20 cellular contexts compared by ENCODE assay signal in genomic region chr2:202877699-202878098, GRCh38. TPM values are rescaled to one million over a fixed set of nuclear protein-coding genes. Genes with fewer than 3 reads are reported as not detected.
A peak's percentile ranks its signal among the peaks of the same experiment; 100 is the strongest.
DNase-seq lines count a peak whose midpoint lies in the region; ATAC-seq, FAIRE-seq and TF ChIP-seq lines count a peak whose summit lies in the region.
"Had no signal": no experiment of that assay in that cellular context is flagged by ENCODE, and none has a peak within 500 bp of the region (broad histone marks: within the 10 kb centered on the region; RNA-seq: fewer than 3 reads in every experiment).

No MANE protein-coding gene starts in this region.

- TF ChIP-seq RAD21 in HepG2 (CRISPR knock-in tag; IDR thresholded peaks at IDR 0.05) (no peak), K562 (CRISPR knock-in tag; conservative IDR thresholded peaks at IDR 0.05 in 1 of 2, IDR thresholded peaks at IDR 0.05 in 1 of 2) (no peak)

- no peak overlapping the region for H3K9ac ChIP-seq in HepG2 (ENCODE audit: insufficient read depth, low read depth, low read length)
- no peak overlapping the region for H3K9ac ChIP-seq in K562 (ENCODE audit: insufficient read depth in 1 of 2, low read depth in 2 of 2, low read length in 2 of 2)
- H3K9ac ChIP-seq in keratinocyte (ENCODE audit: control insufficient read depth, extremely low read depth, insufficient read depth, low read length) = no peak overlapping the region
- H3K9ac ChIP-seq: BLaER1 treated with 17β-estradiol and CSF1 and Interleukin-3, amounts not matched to agents 10 nM and 100 nM had no signal

- no peaks in the 10 kb centered on the region for H3K9me3 ChIP-seq in HepG2 (ENCODE audit: low read length)
- H3K9me3 ChIP-seq in right lobe of liver = no peaks in the 10 kb centered on the region
- H3K9me3 ChIP-seq in K562 (replicated peaks; ENCODE audit: control insufficient read depth, insufficient read depth, low read depth, low read length) = no peaks in the 10 kb centered on the region
- no peaks in the 10 kb centered on the region for H3K9me3 ChIP-seq in keratinocyte (ENCODE audit: control insufficient read depth, low read depth, low read length)
- H3K9me3 ChIP-seq: A549; BLaER1 treated with 17β-estradiol and CSF1 and Interleukin-3, amounts not matched to agents 10 nM and 100 nM; Caco-2 had no signal

- H3K4me1 ChIP-seq in HepG2 (ENCODE audit: insufficient read depth, low read length) (peaks cover 10% of the 10 kb centered on the region), right lobe of liver (no peaks in the 10 kb centered on the region), K562 (replicated peaks in 1 of 2; ENCODE audit: control insufficient read depth in 2 of 2, insufficient read depth in 2 of 2, low read length in 2 of 2) (no peaks in the 10 kb centered on the region), keratinocyte (ENCODE audit: control insufficient read depth, extremely low read depth, insufficient read depth, low read length) (no peaks in the 10 kb centered on the region)
- H3K4me1 ChIP-seq: A549; BLaER1 treated with 17β-estradiol and CSF1 and Interleukin-3, amounts not matched to agents 10 nM and 100 nM; Caco-2 had no signal

- 88% methylated on average over 2 of the region's 2 CpGs for WGBS in HepG2 (ENCODE audit: low lambda C conversion rate)
- WGBS in right lobe of liver (ENCODE audit: insufficient coverage, low coverage, low lambda C conversion rate, missing lambda C conversion rate) = 100% methylated on average over 2 of the region's 2 CpGs
- 85% methylated on average over 2 of the region's 2 CpGs for WGBS in K562 (ENCODE audit: insufficient coverage, low coverage, missing lambda C conversion rate)

- DNase-seq in HepG2 (ENCODE audit: low spot score) (no peak), right lobe of liver (no peak), K562 (ENCODE audit: extremely low read depth in 1 of 4, low spot score in 3 of 4) (no peak), keratinocyte (ENCODE audit: low read depth, low spot score) (no peak), HUDEP-2 (lab: John Stamatoyannopoulos, UW; ENCODE audit: unreplicated experiment in 76 of 76) (no peak)
- no peak for DNase-seq in activated effector memory CD4-positive, alpha-beta T cell treated with anti-CD3 and anti-CD28 coated beads, Interleukin-2, amount 50 U/mL, for 16 hours
- DNase-seq: AML-193; Caco-2; Calu3; CD4-positive, alpha-beta T cell; CD8-positive, alpha-beta T cell; DMS79 treated with DMSO at 0.1 percent for 48 hours; GF-D8 had no signal

- dilution Hi-C loops in keratinocyte (cut with MboI; ENCODE audit: extremely low pct_ligation_motif_present, low sequenced_read_pairs) = no loop called here

- no peaks in the 10 kb centered on the region for H3K9me1 ChIP-seq in K562 (ENCODE audit: control insufficient read depth, insufficient read depth, low read length)
- H3K9me1 ChIP-seq in keratinocyte (ENCODE audit: control insufficient read depth, extremely low read depth, insufficient read depth, low read length) = peaks cover 2% of the 10 kb centered on the region

- H3K36me3 ChIP-seq in HepG2 (replicated peaks in 1 of 2; ENCODE audit: control insufficient read depth in 1 of 2, insufficient read depth in 2 of 2, low read length in 2 of 2) = peaks cover 5 to 29% of the 10 kb centered on the region in 2 experiments
- peaks cover 0 to 21% (median 0%) of the 10 kb centered on the region in 4 donors for H3K36me3 ChIP-seq in right lobe of liver
- peaks cover 33% of the 10 kb centered on the region; the same call in 1 of the 3 replicates for H3K36me3 ChIP-seq in K562 (ENCODE audit: control insufficient read depth, insufficient read depth, low read length)
- H3K36me3 ChIP-seq in keratinocyte (ENCODE audit: control insufficient read depth in 2 of 2, extremely low read depth in 1 of 2, insufficient read depth in 2 of 2, low read length in 2 of 2) = peaks cover 0 to 2% of the 10 kb centered on the region in 2 experiments

- POLR2A ChIA-PET in HepG2 (lab: Yijun Ruan, JAX) (interaction anchor here (1.5 kb wide), 1 partner anchor 34 kb away, joined by 5 read pairs; the partner anchor contains the start of gene WDR12), K562 (lab: Yijun Ruan, JAX) (no interaction called here)

- H3K27ac ChIP-seq in HepG2 (ENCODE audit: extremely low read length, insufficient read depth, low read length) (no peak overlapping the region), right lobe of liver (no peak overlapping the region), K562 (ENCODE audit: extremely low read depth, low read depth, low read length) (no peak overlapping the region), keratinocyte (ENCODE audit: control insufficient read depth, insufficient read depth, low read length) (no peak overlapping the region)
- H3K27ac ChIP-seq: 22Rv1; A549; BLaER1 treated with 17β-estradiol and CSF1 and Interleukin-3, amounts not matched to agents 10 nM and 100 nM; C4-2B had no signal

- no peak for TF ChIP-seq POLR2A in HepG2 (IDR thresholded peaks at IDR 0.05; ENCODE audit: insufficient read depth in 1 of 2, low read depth in 2 of 2, low read length in 2 of 2)
- no peak for TF ChIP-seq POLR2A in right lobe of liver (IDR thresholded peaks at IDR 0.05)
- TF ChIP-seq POLR2A in K562 (conservative IDR thresholded peaks at IDR 0.05) = 0 out of 2 replicates have a peak, but pooled peaks have one; percentile 26

- H2AFZ ChIP-seq in HepG2 (ENCODE audit: low read length) = no peak overlapping the region
- no peak overlapping the region for H2AFZ ChIP-seq in K562 (ENCODE audit: low read depth, low read length)
- no peak overlapping the region for H2AFZ ChIP-seq in keratinocyte (ENCODE audit: control insufficient read depth, low read length)

- TF ChIP-seq EP300 in HepG2 (IDR thresholded peaks at IDR 0.05; ENCODE audit: low read depth in 2 of 2, low read length in 2 of 2) = no peak
- no peak for TF ChIP-seq EP300 in HepG2 (CRISPR knock-in tag; IDR thresholded peaks at IDR 0.05; ENCODE audit: borderline replicate concordance)
- no peak for TF ChIP-seq EP300 in K562 (IDR thresholded peaks at IDR 0.05; ENCODE audit: low read length)

- BruUV-seq in HepG2 (replicated peaks; lab: Mats Ljungman, UMichigan) (TSS peak; percentile 21), K562 (replicated peaks; lab: Mats Ljungman, UMichigan) (no TSS peak)

- H3K4me3 ChIP-seq in HepG2 (replicated peaks in 1 of 3; ENCODE audit: insufficient read depth in 1 of 3, low read depth in 2 of 3, low read length in 3 of 3) (no peak overlapping the region), right lobe of liver (no peak overlapping the region), K562 (no peak overlapping the region), keratinocyte (ENCODE audit: control insufficient read depth in 2 of 3, extremely low read depth in 1 of 3, insufficient read depth in 2 of 3, low read depth in 1 of 3, low read length in 3 of 3) (no peak overlapping the region)
- H3K4me3 ChIP-seq: A549; BLaER1 treated with 17β-estradiol and CSF1 and Interleukin-3, amounts not matched to agents 10 nM and 100 nM had no signal

- no peak for TF ChIP-seq CTCF in HepG2 (CRISPR knock-in tag; IDR thresholded peaks at IDR 0.05)
- no peak for TF ChIP-seq CTCF in right lobe of liver (IDR thresholded peaks at IDR 0.05)
- TF ChIP-seq CTCF in K562 (IDR thresholded peaks at IDR 0.05 in 2 of 3, conservative IDR thresholded peaks at IDR 0.05 in 1 of 3; ENCODE audit: insufficient read depth in 2 of 3, low read depth in 1 of 3, low read length in 3 of 3) = no peak
- no peak for TF ChIP-seq CTCF in keratinocyte (optimal IDR thresholded peaks at IDR 0.05 in 1 of 3, IDR thresholded peaks at IDR 0.05 in 1 of 3, conservative IDR thresholded peaks at IDR 0.05 in 1 of 3; ENCODE audit: extremely low read depth in 1 of 3, insufficient read depth in 2 of 3, low read length in 3 of 3)

- in situ Hi-C loops in HepG2 (cut with HindIII; ENCODE audit: extremely low pct_ligation_motif_present, low pct_unique_long_range_greater_than_20kb) (no loop called here), K562 (cut with MboI) (no loop called here)

- H3K79me2 ChIP-seq in HepG2 (ENCODE audit: insufficient read depth, low read length) = no peaks in the 10 kb centered on the region
- no peaks in the 10 kb centered on the region for H3K79me2 ChIP-seq in K562 (ENCODE audit: control insufficient read depth, insufficient read depth, low read length)
- H3K79me2 ChIP-seq in keratinocyte (ENCODE audit: control insufficient read depth, insufficient read depth, low read length) = no peaks in the 10 kb centered on the region

- no peak for FAIRE-seq in HepG2 (lab: Jason Lieb, UNC)
- no peak for FAIRE-seq in K562 (lab: Jason Lieb, UNC)
- FAIRE-seq in keratinocyte (lab: Jason Lieb, UNC) = peak; percentile 13
- FAIRE-seq: A549, D721Med, G401.6, GM19239 had no signal

- H3K27me3 ChIP-seq in HepG2 (ENCODE audit: control insufficient read depth in 1 of 2, insufficient read depth in 2 of 2, low read length in 2 of 2) (no peaks in the 10 kb centered on the region), right lobe of liver (no peaks in the 10 kb centered on the region), K562 (ENCODE audit: control insufficient read depth in 2 of 2, insufficient read depth in 2 of 2, low read length in 2 of 2) (no peaks in the 10 kb centered on the region), keratinocyte (ENCODE audit: control insufficient read depth, extremely low read depth, insufficient read depth, low read length) (no peaks in the 10 kb centered on the region)
- H3K27me3 ChIP-seq: BLaER1 treated with 17β-estradiol and CSF1 and Interleukin-3, amounts not matched to agents 10 nM and 100 nM had no signal

- intact Hi-C loops in HepG2 (cut with micrococcal nuclease; ENCODE audit: unreplicated experiment) (no loop called here), right lobe of liver (cut with DNase I) (no loop called here), K562 (cut with micrococcal nuclease) (no loop called here)

- no peaks in the 10 kb centered on the region for H4K20me1 ChIP-seq in HepG2 (ENCODE audit: insufficient read depth, low read length)
- H4K20me1 ChIP-seq in K562 (replicated peaks; ENCODE audit: control insufficient read depth, insufficient read depth, low read length) = no peaks in the 10 kb centered on the region
- no peaks in the 10 kb centered on the region for H4K20me1 ChIP-seq in keratinocyte (ENCODE audit: control insufficient read depth, extremely low read depth, insufficient read depth, low read length)
- H4K20me1 ChIP-seq: BLaER1 treated with 17β-estradiol and CSF1 and Interleukin-3, amounts not matched to agents 10 nM and 100 nM had no signal

- CTCF ChIA-PET in HepG2 (lab: Yijun Ruan, JAX; ENCODE audit: low intra/inter-chr PET ratio, low total read pairs) (no interaction called here), K562 (lab: Yijun Ruan, JAX; ENCODE audit: low intra/inter-chr PET ratio) (no interaction called here)

- no peak overlapping the region for H3K4me2 ChIP-seq in HepG2 (ENCODE audit: low read depth, low read length)
- H3K4me2 ChIP-seq in K562 (ENCODE audit: insufficient read depth, low read length) = no peak overlapping the region
- no peak overlapping the region for H3K4me2 ChIP-seq in keratinocyte (ENCODE audit: control insufficient read depth, extremely low read depth, insufficient read depth, low read depth, low read length)
- H3K4me2 ChIP-seq: A549; BLaER1 treated with 17β-estradiol and CSF1 and Interleukin-3, amounts not matched to agents 10 nM and 100 nM had no signal

- ATAC-seq in HepG2 (no peak), right lobe of liver (no peak), K562 (no peak; the same call in 2 of the 3 replicates)
- ATAC-seq: A549; CD8-positive, alpha-beta T cell had no signal

RNA-seq across cellular contexts. Expression of gene ICA1L, which starts 6.1 kb away (rescaled TPM):
- total RNA-seq in HepG2 (2016; rRNA removed; fragmentation: Illumina TruSeq; extraction: Trizol) (2.1 and 2.4 TPM in 2 replicates), right lobe of liver (under 1 TPM; 0.07 to 0.53 (median 0.15) TPM), K562 (2014; rRNA removed) (1.1 and 1.7 TPM in 2 replicates), K562 (2014; rRNA removed; fragmentation: Illumina TruSeq; extraction: Trizol) (1.3 and 1.8 TPM in 2 replicates), K562 (2015; rRNA removed; fragmentation: Illumina TruSeq; extraction: Trizol) (1.1 and 2.0 TPM in 2 replicates), K562 (2021) (0.74 and 1.4 TPM in 2 replicates)
- 1.8 and 3.4 TPM in 2 replicates for total RNA-seq in HepG2 (2016; cell fraction: cytosol; rRNA removed; fragmentation: Illumina TruSeq; extraction: Trizol; ENCODE audit: low read depth)
- total RNA-seq in HepG2 (2016; cell fraction: insoluble cytoplasmic fraction; rRNA removed; fragmentation: Illumina TruSeq; extraction: Trizol) = 2.0 and 2.4 TPM in 2 replicates
- 2.4 and 3.0 TPM in 2 replicates for total RNA-seq in HepG2 (2016; cell fraction: membrane; rRNA removed; fragmentation: Illumina TruSeq; extraction: Trizol)
- total RNA-seq in HepG2 (2016; cell fraction: nucleus; rRNA removed; fragmentation: Illumina TruSeq; extraction: Trizol) = 3.6 and 5.2 TPM in 2 replicates
- polyA plus RNA-seq in HepG2 (2011; rRNA removed) (1.5 and 2.0 TPM in 2 replicates), K562 (2011; rRNA removed) (1.2 and 1.6 TPM in 2 replicates), K562 (2014; fragmentation: Illumina TruSeq; extraction: Trizol) (1.1 TPM in 2 replicates), K562 (2014; fragmentation: Nextera tagmentation; extraction: Ambion mirVana) (under 1 TPM; 0.57 to 0.62 TPM), K562 (2014; rRNA removed) (0.86 and 1.7 TPM in 2 replicates), keratinocyte (1.1 to 2.2 TPM (median 1.8 TPM) in 3 replicates)
- polyA plus RNA-seq in HepG2 (2011; cell fraction: cytosol; rRNA removed) = 0.47 and 0.77 TPM in 2 replicates
- 1.6 and 2.1 TPM in 2 replicates for polyA plus RNA-seq in HepG2 (2011; cell fraction: nucleus; rRNA removed)
- polyA plus RNA-seq in HepG2 (2012) = 0.85 and 1.6 TPM in 2 replicates
- 0.46 and 0.53 TPM in 2 replicates for polyA plus RNA-seq in HepG2 (2016; cell fraction: cytosol; fragmentation: Illumina TruSeq; extraction: Trizol; ENCODE audit: low read depth)
- 1.6 and 2.1 TPM in 2 replicates for polyA plus RNA-seq in HepG2 (2016; cell fraction: insoluble cytoplasmic fraction; fragmentation: Illumina TruSeq; extraction: Trizol; ENCODE audit: low read depth)
- 0.85 and 1.3 TPM in 2 replicates for polyA plus RNA-seq in HepG2 (2016; cell fraction: membrane; fragmentation: Illumina TruSeq; extraction: Trizol; ENCODE audit: low read depth)
- 4.9 and 5.1 TPM in 2 replicates for polyA plus RNA-seq in HepG2 (2016; cell fraction: nucleus; fragmentation: Illumina TruSeq; extraction: Trizol; ENCODE audit: insufficient read depth, low read depth)
- polyA minus RNA-seq in HepG2 (2011; rRNA and poly(A)+ RNA removed; ENCODE audit: low replicate concordance) = 0.40 and 0.56 TPM in 2 replicates
- 1.4 and 3.0 TPM in 2 replicates for polyA minus RNA-seq in HepG2 (2011; cell fraction: cytosol; rRNA and poly(A)+ RNA removed)
- polyA minus RNA-seq in HepG2 (2011; cell fraction: nucleus; rRNA and poly(A)+ RNA removed) = 6.4 and 7.5 TPM in 2 replicates
- 2.6 and 7.1 TPM in 2 replicates for total RNA-seq in K562 (2011; cell fraction: chromatin; rRNA removed; ENCODE audit: low replicate concordance)
- 1.3 and 2.2 TPM in 2 replicates for total RNA-seq in K562 (2011; cell fraction: nucleolus; rRNA removed)
- 3.2 and 6.0 TPM in 2 replicates for total RNA-seq in K562 (2011; cell fraction: nucleoplasm; rRNA removed)
- polyA plus RNA-seq in K562 (2011; cell fraction: cytosol; rRNA removed) = 0.33 and 0.50 TPM in 2 replicates
- polyA plus RNA-seq in K562 (2011; cell fraction: nucleus; rRNA removed) = 1.2 TPM in 2 replicates
- polyA plus RNA-seq in K562 (2012) = 0.92 and 0.96 TPM in 2 replicates
- 1.6 and 2.1 TPM in 2 replicates for polyA minus RNA-seq in K562 (2011; rRNA and poly(A)+ RNA removed)
- polyA minus RNA-seq in K562 (2011; cell fraction: cytosol; rRNA and poly(A)+ RNA removed) = 1.4 and 1.8 TPM in 2 replicates
- polyA minus RNA-seq in K562 (2011; cell fraction: nucleus; rRNA and poly(A)+ RNA removed) = 1.8 and 2.4 TPM in 2 replicates
- polyA plus RNA-seq in keratinocyte (2011; ENCODE audit: low read depth) = 1.7 TPM
- polyA plus RNA-seq in keratinocyte (2011; cell fraction: cytosol; rRNA removed) = 0.57 and 1.5 TPM in 2 replicates
- 5.0 and 5.3 TPM in 2 replicates for polyA plus RNA-seq in keratinocyte (2011; cell fraction: nucleus; rRNA removed)
- 0.79 and 1.0 TPM in 2 replicates for polyA plus RNA-seq in keratinocyte (2012; ENCODE audit: low replicate concordance)
- polyA minus RNA-seq in keratinocyte = 1.5 to 1.7 TPM in 2 of 3 replicates, not detected in the other
- 0.77 TPM for polyA minus RNA-seq in keratinocyte (2011; cell fraction: cytosol; rRNA and poly(A)+ RNA removed)
- 2.7 and 3.2 TPM in 2 replicates for polyA minus RNA-seq in keratinocyte (2011; cell fraction: nucleus; rRNA and poly(A)+ RNA removed)

RNA-seq across cellular contexts. Expression of gene WDR12, which starts 33.8 kb away (rescaled TPM):
- 216 and 330 TPM in 2 replicates for total RNA-seq in HepG2 (2016; rRNA removed; fragmentation: Illumina TruSeq; extraction: Trizol)
- total RNA-seq in HepG2 (2016; cell fraction: cytosol; rRNA removed; fragmentation: Illumina TruSeq; extraction: Trizol; ENCODE audit: low read depth) = 27.5 and 31.5 TPM in 2 replicates
- total RNA-seq in HepG2 (2016; cell fraction: insoluble cytoplasmic fraction; rRNA removed; fragmentation: Illumina TruSeq; extraction: Trizol) = 213 and 333 TPM in 2 replicates
- total RNA-seq in HepG2 (2016; cell fraction: membrane; rRNA removed; fragmentation: Illumina TruSeq; extraction: Trizol) = 55.3 and 59.8 TPM in 2 replicates
- total RNA-seq in HepG2 (2016; cell fraction: nucleus; rRNA removed; fragmentation: Illumina TruSeq; extraction: Trizol) = 103 and 110 TPM in 2 replicates
- 60.5 and 94.4 TPM in 2 replicates for polyA plus RNA-seq in HepG2 (2011; rRNA removed)
- polyA plus RNA-seq in HepG2 (2011; cell fraction: cytosol; rRNA removed) = 19.0 and 23.4 TPM in 2 replicates
- 17.4 and 19.0 TPM in 2 replicates for polyA plus RNA-seq in HepG2 (2011; cell fraction: nucleus; rRNA removed)
- polyA plus RNA-seq in HepG2 (2012) = 101 and 137 TPM in 2 replicates
- 15.2 and 19.1 TPM in 2 replicates for polyA plus RNA-seq in HepG2 (2016; cell fraction: cytosol; fragmentation: Illumina TruSeq; extraction: Trizol; ENCODE audit: low read depth)
- polyA plus RNA-seq in HepG2 (2016; cell fraction: insoluble cytoplasmic fraction; fragmentation: Illumina TruSeq; extraction: Trizol; ENCODE audit: low read depth) = 290 and 293 TPM in 2 replicates
- 42.4 and 46.7 TPM in 2 replicates for polyA plus RNA-seq in HepG2 (2016; cell fraction: membrane; fragmentation: Illumina TruSeq; extraction: Trizol; ENCODE audit: low read depth)
- 180 and 190 TPM in 2 replicates for polyA plus RNA-seq in HepG2 (2016; cell fraction: nucleus; fragmentation: Illumina TruSeq; extraction: Trizol; ENCODE audit: insufficient read depth, low read depth)
- 14.9 and 21.8 TPM in 2 replicates for polyA minus RNA-seq in HepG2 (2011; rRNA and poly(A)+ RNA removed; ENCODE audit: low replicate concordance)
- 48.1 and 67.0 TPM in 2 replicates for polyA minus RNA-seq in HepG2 (2011; cell fraction: cytosol; rRNA and poly(A)+ RNA removed)
- polyA minus RNA-seq in HepG2 (2011; cell fraction: nucleus; rRNA and poly(A)+ RNA removed) = 60.8 and 73.0 TPM in 2 replicates
- 10 to 100 TPM; 14.2 to 27.0 (median 19.8) TPM for total RNA-seq in right lobe of liver
- total RNA-seq in K562 (2011; cell fraction: chromatin; rRNA removed; ENCODE audit: low replicate concordance) = 43.1 and 137 TPM in 2 replicates
- total RNA-seq in K562 (2011; cell fraction: nucleolus; rRNA removed) = 16.8 and 23.7 TPM in 2 replicates
- 30.9 and 37.9 TPM in 2 replicates for total RNA-seq in K562 (2011; cell fraction: nucleoplasm; rRNA removed)
- 109 and 119 TPM in 2 replicates for total RNA-seq in K562 (2014; rRNA removed)
- total RNA-seq in K562 (2014; rRNA removed; fragmentation: Illumina TruSeq; extraction: Trizol) = 141 and 154 TPM in 2 replicates
- total RNA-seq in K562 (2015; rRNA removed; fragmentation: Illumina TruSeq; extraction: Trizol) = 121 and 128 TPM in 2 replicates
- 180 and 194 TPM in 2 replicates for total RNA-seq in K562 (2021)
- 188 and 278 TPM in 2 replicates for polyA plus RNA-seq in K562 (2011; rRNA removed)
- polyA plus RNA-seq in K562 (2011; cell fraction: cytosol; rRNA removed) = 19.4 and 25.7 TPM in 2 replicates
- 31.5 and 53.5 TPM in 2 replicates for polyA plus RNA-seq in K562 (2011; cell fraction: nucleus; rRNA removed)
- polyA plus RNA-seq in K562 (2012) = 74.3 and 131 TPM in 2 replicates
- polyA plus RNA-seq in K562 (2014; fragmentation: Illumina TruSeq; extraction: Trizol) = 137 and 147 TPM in 2 replicates
- polyA plus RNA-seq in K562 (2014; fragmentation: Nextera tagmentation; extraction: Ambion mirVana) = 100 to 1,000 TPM; 498 to 554 TPM
- 171 and 174 TPM in 2 replicates for polyA plus RNA-seq in K562 (2014; rRNA removed)
- 102 and 108 TPM in 2 replicates for polyA minus RNA-seq in K562 (2011; rRNA and poly(A)+ RNA removed)
- 54.1 and 101 TPM in 2 replicates for polyA minus RNA-seq in K562 (2011; cell fraction: cytosol; rRNA and poly(A)+ RNA removed)
- polyA minus RNA-seq in K562 (2011; cell fraction: nucleus; rRNA and poly(A)+ RNA removed) = 18.3 and 34.1 TPM in 2 replicates
- polyA plus RNA-seq in keratinocyte = 38.7 to 109 TPM (median 51.4 TPM) in 3 replicates
- 107 TPM for polyA plus RNA-seq in keratinocyte (2011; ENCODE audit: low read depth)
- polyA plus RNA-seq in keratinocyte (2011; cell fraction: cytosol; rRNA removed) = 24.5 and 32.2 TPM in 2 replicates
- polyA plus RNA-seq in keratinocyte (2011; cell fraction: nucleus; rRNA removed) = 35.2 and 57.3 TPM in 2 replicates
- 44.8 and 57.3 TPM in 2 replicates for polyA plus RNA-seq in keratinocyte (2012; ENCODE audit: low replicate concordance)
- 9.9 to 32.3 TPM (median 25.3 TPM) in 3 replicates for polyA minus RNA-seq in keratinocyte
- polyA minus RNA-seq in keratinocyte (2011; cell fraction: cytosol; rRNA and poly(A)+ RNA removed) = 16.9 TPM
- 12.8 and 26.4 TPM in 2 replicates for polyA minus RNA-seq in keratinocyte (2011; cell fraction: nucleus; rRNA and poly(A)+ RNA removed)

RNA-seq across cellular contexts. Expression of gene CARF, which starts 34.4 kb away (rescaled TPM):
- total RNA-seq in HepG2 (2016; rRNA removed; fragmentation: Illumina TruSeq; extraction: Trizol) (3.0 and 3.7 TPM in 2 replicates), right lobe of liver (1 to 10 TPM; 3.0 to 6.9 (median 4.3) TPM), K562 (2014; rRNA removed) (0.45 TPM in 2 replicates), K562 (2014; rRNA removed; fragmentation: Illumina TruSeq; extraction: Trizol) (2.0 and 2.3 TPM in 2 replicates), K562 (2015; rRNA removed; fragmentation: Illumina TruSeq; extraction: Trizol) (1.8 TPM in 2 replicates), K562 (2021) (0.95 and 1.2 TPM in 2 replicates)
- 5.1 and 6.0 TPM in 2 replicates for total RNA-seq in HepG2 (2016; cell fraction: cytosol; rRNA removed; fragmentation: Illumina TruSeq; extraction: Trizol; ENCODE audit: low read depth)
- 3.2 TPM in 2 replicates for total RNA-seq in HepG2 (2016; cell fraction: insoluble cytoplasmic fraction; rRNA removed; fragmentation: Illumina TruSeq; extraction: Trizol)
- 4.4 and 5.5 TPM in 2 replicates for total RNA-seq in HepG2 (2016; cell fraction: membrane; rRNA removed; fragmentation: Illumina TruSeq; extraction: Trizol)
- 4.1 and 7.1 TPM in 2 replicates for total RNA-seq in HepG2 (2016; cell fraction: nucleus; rRNA removed; fragmentation: Illumina TruSeq; extraction: Trizol)
- polyA plus RNA-seq in HepG2 (2011; rRNA removed) (5.0 and 5.4 TPM in 2 replicates), K562 (2011; rRNA removed) (4.2 and 4.6 TPM in 2 replicates), K562 (2014; fragmentation: Illumina TruSeq; extraction: Trizol) (1.3 and 1.6 TPM in 2 replicates), K562 (2014; fragmentation: Nextera tagmentation; extraction: Ambion mirVana) (under 1 TPM; 0.31 to 0.80 TPM), K562 (2014; rRNA removed) (1.2 and 1.6 TPM in 2 replicates), keratinocyte (3.1 to 6.5 TPM (median 5.2 TPM) in 3 replicates)
- polyA plus RNA-seq in HepG2 (2011; cell fraction: cytosol; rRNA removed) = 0.99 and 1.7 TPM in 2 replicates
- 4.3 and 6.0 TPM in 2 replicates for polyA plus RNA-seq in HepG2 (2011; cell fraction: nucleus; rRNA removed)
- polyA plus RNA-seq in HepG2 (2012) = 2.4 and 3.7 TPM in 2 replicates
- polyA plus RNA-seq in HepG2 (2016; cell fraction: cytosol; fragmentation: Illumina TruSeq; extraction: Trizol; ENCODE audit: low read depth) = 0.49 and 0.67 TPM in 2 replicates
- polyA plus RNA-seq in HepG2 (2016; cell fraction: insoluble cytoplasmic fraction; fragmentation: Illumina TruSeq; extraction: Trizol; ENCODE audit: low read depth) = 2.2 and 2.8 TPM in 2 replicates
- 1.2 and 2.2 TPM in 2 replicates for polyA plus RNA-seq in HepG2 (2016; cell fraction: membrane; fragmentation: Illumina TruSeq; extraction: Trizol; ENCODE audit: low read depth)
- 6.4 and 7.4 TPM in 2 replicates for polyA plus RNA-seq in HepG2 (2016; cell fraction: nucleus; fragmentation: Illumina TruSeq; extraction: Trizol; ENCODE audit: insufficient read depth, low read depth)
- 1.1 and 1.2 TPM in 2 replicates for polyA minus RNA-seq in HepG2 (2011; rRNA and poly(A)+ RNA removed; ENCODE audit: low replicate concordance)
- 2.8 and 4.5 TPM in 2 replicates for polyA minus RNA-seq in HepG2 (2011; cell fraction: cytosol; rRNA and poly(A)+ RNA removed)
- 9.0 and 12.1 TPM in 2 replicates for polyA minus RNA-seq in HepG2 (2011; cell fraction: nucleus; rRNA and poly(A)+ RNA removed)
- 3.4 and 6.2 TPM in 2 replicates for total RNA-seq in K562 (2011; cell fraction: chromatin; rRNA removed; ENCODE audit: low replicate concordance)
- total RNA-seq in K562 (2011; cell fraction: nucleolus; rRNA removed) = 1.4 and 2.2 TPM in 2 replicates
- total RNA-seq in K562 (2011; cell fraction: nucleoplasm; rRNA removed) = 2.3 and 3.5 TPM in 2 replicates
- polyA plus RNA-seq in K562 (2011; cell fraction: cytosol; rRNA removed) = 0.69 and 2.1 TPM in 2 replicates
- 3.2 and 7.8 TPM in 2 replicates for polyA plus RNA-seq in K562 (2011; cell fraction: nucleus; rRNA removed)
- polyA plus RNA-seq in K562 (2012) = 0.82 and 2.9 TPM in 2 replicates
- polyA minus RNA-seq in K562 (2011; rRNA and poly(A)+ RNA removed) = 1.4 and 3.7 TPM in 2 replicates
- 1.2 and 1.5 TPM in 2 replicates for polyA minus RNA-seq in K562 (2011; cell fraction: cytosol; rRNA and poly(A)+ RNA removed)
- polyA minus RNA-seq in K562 (2011; cell fraction: nucleus; rRNA and poly(A)+ RNA removed) = 2.4 and 4.0 TPM in 2 replicates
- 2.2 TPM for polyA plus RNA-seq in keratinocyte (2011; ENCODE audit: low read depth)
- 2.4 and 5.6 TPM in 2 replicates for polyA plus RNA-seq in keratinocyte (2011; cell fraction: cytosol; rRNA removed)
- 10.4 and 13.7 TPM in 2 replicates for polyA plus RNA-seq in keratinocyte (2011; cell fraction: nucleus; rRNA removed)
- 1.4 and 2.3 TPM in 2 replicates for polyA plus RNA-seq in keratinocyte (2012; ENCODE audit: low replicate concordance)
- polyA minus RNA-seq in keratinocyte = 1.7 to 6.6 TPM (median 6.6 TPM) in 3 replicates
- 3.5 TPM for polyA minus RNA-seq in keratinocyte (2011; cell fraction: cytosol; rRNA and poly(A)+ RNA removed)
- polyA minus RNA-seq in keratinocyte (2011; cell fraction: nucleus; rRNA and poly(A)+ RNA removed) = 2.8 and 11.3 TPM in 2 replicates

Comparison
In these comparisons a context has a peak if more than half of its experiments do, and no peak if none do; other contexts are left out.
1. Of the 241 proteins assayed by ChIP-seq in both HepG2 and K562: peak only in HepG2: RBM22; only in K562: POLR2A; in both: none; in neither: 239.